ENCODE assay signal across 8 cellular contexts in genomic region chr9:62798884-62799850, GRCh38.
DNase-seq lines count a peak whose midpoint lies in the region; ATAC-seq and TF ChIP-seq lines count a peak whose summit lies in the region.
"Not testable (repeated sequence)": the region's sequence is repeated elsewhere in the genome, so short reads cannot be mapped to it uniquely, and the experiment has no call there.

No MANE protein-coding gene starts in this region.

- H4K20me1 ChIP-seq in smooth muscle cell (ENCODE audit: low read depth): not testable (repeated sequence)

- CTCF ChIA-PET in AG04449 (lab: Yijun Ruan, JAX): not testable (repeated sequence)

- intact Hi-C loops in dendritic cell treated with granulocyte-macrophage colony-stimulating factor and Interleukin-4, amounts not matched to agents 40 ng/mL and 50 ng/mL, for 4 days (cut with micrococcal nuclease); mucosa of descending colon (cut with DNase I, micrococcal nuclease): not testable (repeated sequence)

- H3K79me2 ChIP-seq in smooth muscle cell (ENCODE audit: low read depth): not testable (repeated sequence)

- DNase-seq in AG04449 (ENCODE audit: low read depth, low spot score); smooth muscle cell (lab: John Stamatoyannopoulos, UW; ENCODE audit: unreplicated experiment): not testable (repeated sequence)
- DNase-seq in SK-N-DZ (ENCODE audit: low spot score) (peak; percentile 74), right atrium auricular region (ENCODE audit: low spot score) (peak; percentile 69), mucosa of descending colon (peak; percentile 40 to 77 (median 57))
- DNase-seq in activated effector memory CD4-positive, alpha-beta T cell treated with anti-CD3 and anti-CD28 coated beads, Interleukin-2, amount 50 U/mL, for 16 hours: peak; percentile 70

- H3K4me1 Mint-ChIP-seq in dendritic cell treated with granulocyte-macrophage colony-stimulating factor and Interleukin-4, amounts not matched to agents 40 ng/mL and 50 ng/mL, for 4 days (ENCODE audit: low read depth): peaks cover 36% of the 10 kb centered on the region

- H3K36me3 ChIP-seq in right atrium auricular region; mucosa of descending colon (ENCODE audit: low read depth); smooth muscle cell (ENCODE audit: low read depth): not testable (repeated sequence)

- H3K4me1 ChIP-seq in right atrium auricular region: peaks cover 0 to 40% of the 10 kb centered on the region in 2 donors
- H3K4me1 ChIP-seq in mucosa of descending colon (ENCODE audit: low read depth): peaks cover 13% of the 10 kb centered on the region
- H3K4me1 ChIP-seq in smooth muscle cell (ENCODE audit: low read depth): not testable (repeated sequence)

- not testable (repeated sequence) for H3K9ac ChIP-seq in smooth muscle cell (ENCODE audit: low read depth)

- H3K4me2 ChIP-seq in smooth muscle cell: peak overlapping the region; percentile 83

- H3K4me3 ChIP-seq in AG04449 (ENCODE audit: low read depth, low read length): peak overlapping the region; percentile 64
- peak overlapping the region; percentile 30 to 53 for H3K4me3 ChIP-seq in right atrium auricular region
- H3K4me3 ChIP-seq in mucosa of descending colon: not testable (repeated sequence)
- H3K4me3 ChIP-seq in smooth muscle cell: peak overlapping the region; percentile 44

- peak overlapping the region; percentile 76 for H3K27ac Mint-ChIP-seq in dendritic cell treated with granulocyte-macrophage colony-stimulating factor and Interleukin-4, amounts not matched to agents 40 ng/mL and 50 ng/mL, for 4 days

- TF ChIP-seq POLR2A in GM19193 (IDR thresholded peaks at IDR 0.05; ENCODE audit: extremely low read depth, insufficient read depth, insufficient read length): peak; percentile 42

- H3K27me3 ChIP-seq in right atrium auricular region (peaks cover 15 to 28% of the 10 kb centered on the region in 2 donors), smooth muscle cell (ENCODE audit: low read depth) (peaks cover 46% of the 10 kb centered on the region)

- not testable (repeated sequence) for H3F3A ChIP-seq in smooth muscle cell (ENCODE audit: low read depth)

- H3K36me3 Mint-ChIP-seq in dendritic cell treated with granulocyte-macrophage colony-stimulating factor and Interleukin-4, amounts not matched to agents 40 ng/mL and 50 ng/mL, for 4 days (ENCODE audit: low read depth): peaks cover 30% of the 10 kb centered on the region

- not testable (repeated sequence) for H3K9me3 ChIP-seq in right atrium auricular region; mucosa of descending colon; smooth muscle cell (replicated peaks; ENCODE audit: low read depth)

- H3K27me3 Mint-ChIP-seq in dendritic cell treated with granulocyte-macrophage colony-stimulating factor and Interleukin-4, amounts not matched to agents 40 ng/mL and 50 ng/mL, for 4 days: peaks cover 28% of the 10 kb centered on the region

- POLR2A ChIA-PET in AG04449 (lab: Yijun Ruan, JAX): interaction anchor here (3.3 kb wide), 1 partner anchor 1018 kb away, joined by 28 read pairs; no protein-coding TSS in a partner anchor

- not testable (repeated sequence) for TF ChIP-seq CTCF in AG04449 (IDR thresholded peaks at IDR 0.05; ENCODE audit: insufficient read depth, low read length, missing control alignments); right atrium auricular region (IDR thresholded peaks at IDR 0.05); mucosa of descending colon (IDR thresholded peaks at IDR 0.05); smooth muscle cell (IDR thresholded peaks at IDR 0.05; ENCODE audit: borderline replicate concordance, insufficient read depth, poor library complexity, severe bottlenecking)

- 28% methylated on average over 35 of the region's 35 CpGs for WGBS in smooth muscle cell (ENCODE audit: low lambda C conversion rate)

- H3K4me3 Mint-ChIP-seq in dendritic cell treated with granulocyte-macrophage colony-stimulating factor and Interleukin-4, amounts not matched to agents 40 ng/mL and 50 ng/mL, for 4 days: peak overlapping the region; percentile 74

- ATAC-seq in mucosa of descending colon: peak; percentile 3

- not testable (repeated sequence) for H3K9me3 Mint-ChIP-seq in dendritic cell treated with granulocyte-macrophage colony-stimulating factor and Interleukin-4, amounts not matched to agents 40 ng/mL and 50 ng/mL, for 4 days

- not testable (repeated sequence) for H2AFZ ChIP-seq in smooth muscle cell (ENCODE audit: low read depth)

- not testable (repeated sequence) for H3K27ac ChIP-seq in right atrium auricular region; smooth muscle cell (ENCODE audit: low read depth)
